11 cellular contexts compared by ENCODE assay signal in genomic region chr7:2613113-2613925, GRCh38. TPM values are rescaled to one million over a fixed set of nuclear protein-coding genes. Genes with fewer than 3 reads are reported as not detected.
DNase-seq lines count a peak whose midpoint lies in the region; ATAC-seq and TF ChIP-seq lines count a peak whose summit lies in the region.
"Had no signal": no experiment of that assay in that cellular context is flagged by ENCODE, and none has a peak within 500 bp of the region (broad histone marks: within the 10 kb centered on the region; RNA-seq: fewer than 3 reads in every experiment).

No MANE protein-coding gene starts in this region.

- H3K4ac ChIP-seq in H9 (ENCODE audit: low read depth, low read length): no peak overlapping the region

- no peak overlapping the region for H3K14ac ChIP-seq in H9 (ENCODE audit: insufficient read depth, low read length)

- no peaks in the 10 kb centered on the region for H3K79me1 ChIP-seq in H9 (ENCODE audit: insufficient read depth, low read depth, low read length, poor library complexity, severe bottlenecking)

- H3K36me3 Mint-ChIP-seq in H9 (ENCODE audit: insufficient read depth in 1 of 3, low read depth in 3 of 3) (no peaks in the 10 kb centered on the region; a peak in 1 of 7 replicates), HFFc6 (ENCODE audit: low read depth) (no peaks in the 10 kb centered on the region)
- no peaks in the 10 kb centered on the region for H3K36me3 Mint-ChIP-seq in stimulated activated effector memory CD8-positive, alpha-beta T cell treated with anti-CD3 and anti-CD28 coated beads, Interleukin-12 subunit alpha, Interleukin-12 subunit beta, amount 100 ng/mL, for 72 hours
- H3K36me3 Mint-ChIP-seq: natural killer cell had no signal

- intact Hi-C loops in heart left ventricle (cut with DNase I): loop anchor here in 1 of 10 donors (5.0 kb wide), 1 partner anchor 44 kb away; no protein-coding TSS in a partner anchor

- H4K20me1 ChIP-seq in H9 (ENCODE audit: control insufficient read depth, insufficient read depth, insufficient read length) (no peaks in the 10 kb centered on the region), OCI-LY1 (ENCODE audit: insufficient read depth, low read length) (no peaks in the 10 kb centered on the region)

- H3K18ac ChIP-seq in H9 (ENCODE audit: insufficient read length, low read depth, low read length): no peak overlapping the region

- H3K9me2 ChIP-seq in OCI-LY1 (ENCODE audit: low read depth, low read length): no peaks in the 10 kb centered on the region

- H3K4me3 Mint-ChIP-seq in H9 (no peak overlapping the region), HFFc6 (no peak overlapping the region)
- no peak overlapping the region for H3K4me3 Mint-ChIP-seq in stimulated activated effector memory CD8-positive, alpha-beta T cell treated with anti-CD3 and anti-CD28 coated beads, Interleukin-12 subunit alpha, Interleukin-12 subunit beta, amount 100 ng/mL, for 72 hours
- H3K4me3 Mint-ChIP-seq: activated T-cell treated with anti-CD3 and anti-CD28 coated beads, Interleukin-2, amount 50 U/mL, for 4 hours; natural killer cell had no signal

- H3K79me2 ChIP-seq in H9 (ENCODE audit: insufficient read depth, low read length): no peaks in the 10 kb centered on the region
- no peaks in the 10 kb centered on the region for H3K79me2 ChIP-seq in OCI-LY1 (ENCODE audit: insufficient read depth, low read length)

- no peak overlapping the region for H3K23ac ChIP-seq in H9 (ENCODE audit: insufficient read length, low read depth, low read length)

- H3K4me1 Mint-ChIP-seq in H9 (peaks cover 33 to 41% of the 10 kb centered on the region in 2 experiments), HFFc6 (ENCODE audit: low read depth) (peaks cover 12% of the 10 kb centered on the region; the same call in 1 of the 2 replicates)
- H3K4me1 Mint-ChIP-seq in stimulated activated effector memory CD8-positive, alpha-beta T cell treated with anti-CD3 and anti-CD28 coated beads, Interleukin-12 subunit alpha, Interleukin-12 subunit beta, amount 100 ng/mL, for 72 hours: peaks cover 7% of the 10 kb centered on the region

- H2BK12ac ChIP-seq in H9 (ENCODE audit: insufficient read length, low read depth, low read length): no peak overlapping the region

- in situ Hi-C loops in G401 (cut with HindIII; ENCODE audit: low sequenced_read_pairs) (no loop called here), HAP-1 (cut with MboI; ENCODE audit: low sequenced_read_pairs) (no loop called here)

- no peak overlapping the region for H3K9ac ChIP-seq in H9 (ENCODE audit: extremely low read depth, insufficient read length, low read length)
- H3K9ac ChIP-seq in OCI-LY1 (ENCODE audit: low read length): peak overlapping the region; percentile 49; the same call in 1 of the 2 replicates

- H4K91ac ChIP-seq in H9 (ENCODE audit: insufficient read length, low read depth, low read length): no peak overlapping the region

- ATAC-seq in heart left ventricle: peak in 3 of 4 donors; percentile 7 to 31 (median 25)
- ATAC-seq in stimulated activated effector memory CD8-positive, alpha-beta T cell treated with anti-CD3 and anti-CD28 coated beads, Interleukin-12 subunit alpha, Interleukin-12 subunit beta, amount 100 ng/mL, for 72 hours: no peak
- ATAC-seq: activated T-cell treated with anti-CD3 and anti-CD28 coated beads, Interleukin-2, amount 50 U/mL, for 4 hours; natural killer cell had no signal

- H3K27me3 Mint-ChIP-seq in H9 (ENCODE audit: low read depth): peaks cover 3% of the 10 kb centered on the region; the same call in 1 of the 2 replicates
- peaks cover 7% of the 10 kb centered on the region for H3K27me3 Mint-ChIP-seq in HFFc6 (ENCODE audit: insufficient read depth)
- H3K27me3 Mint-ChIP-seq: activated B cell treated with CpG ODN at 0.5 μM for 24 hours had no signal

- H3K27ac Mint-ChIP-seq in H9: peak overlapping the region in 2 of 3 experiments; percentile 74 to 84; a peak in 5 of 7 replicates
- peak overlapping the region; percentile 63 for H3K27ac Mint-ChIP-seq in stimulated activated effector memory CD8-positive, alpha-beta T cell treated with anti-CD3 and anti-CD28 coated beads, Interleukin-12 subunit alpha, Interleukin-12 subunit beta, amount 100 ng/mL, for 72 hours
- H3K27ac Mint-ChIP-seq in HFFc6: no peak overlapping the region
- H3K27ac Mint-ChIP-seq: activated B cell treated with CpG ODN at 0.5 μM for 24 hours, natural killer cell had no signal

- WGBS in H9 (ENCODE audit: extremely low coverage, insufficient read length, low lambda C conversion rate): no CpG with 5 or more reads among the region's 19 CpGs
- WGBS in heart left ventricle, 4 donors: 57 to 72% (median 69%) methylated on average over 15 to 19 of the region's 19 CpGs

- no peak for TF ChIP-seq POLR2A in heart left ventricle (IDR thresholded peaks at IDR 0.05)

- H2BK15ac ChIP-seq in H9 (ENCODE audit: low read depth, low read length): no peak overlapping the region

- H2BK5ac ChIP-seq in H9 (ENCODE audit: insufficient read length, low read length): no peak overlapping the region

- no peak overlapping the region for H3K56ac ChIP-seq in H9 (ENCODE audit: insufficient read length, low read depth, low read length)

- no peak overlapping the region for H2BK120ac ChIP-seq in H9 (ENCODE audit: low read depth, low read length, poor library complexity, severe bottlenecking)

- H2AK5ac ChIP-seq in H9 (ENCODE audit: insufficient read length, low read length): no peak overlapping the region

- no peak overlapping the region for H4K5ac ChIP-seq in H9 (ENCODE audit: insufficient read length, low read depth, low read length)

- no peak overlapping the region for H3K4me2 ChIP-seq in H9 (ENCODE audit: insufficient read depth, insufficient read length, low read length)
- H3K4me2 ChIP-seq in OCI-LY1 (ENCODE audit: low read length): peak overlapping the region; percentile 56

- H3K23me2 ChIP-seq in H9 (ENCODE audit: insufficient read length, low read depth, low read length, poor library complexity, severe bottlenecking): no peaks in the 10 kb centered on the region

- H3K4me3 ChIP-seq in OCI-LY1 (ENCODE audit: low read depth, low read length, poor library complexity, severe bottlenecking): peak overlapping the region; percentile 18
- H3K4me3 ChIP-seq in heart left ventricle: no peak overlapping the region
- H3K4me3 ChIP-seq in HAP-1: no peak overlapping the region

- H3T11ph ChIP-seq in H9 (ENCODE audit: low read length): no peak overlapping the region

- DNase-seq in H9 (peak; percentile 63), heart left ventricle (no peak), G401 (ENCODE audit: low spot score) (no peak), HFFc6 (no peak), HAP-1 (ENCODE audit: low spot score in 2 of 2) (no peak), amniotic stem cell (lab: John Stamatoyannopoulos, UW) (no peak)
- DNase-seq in stimulated activated effector memory CD8-positive, alpha-beta T cell treated with anti-CD3 and anti-CD28 coated beads, Interleukin-12 subunit alpha, Interleukin-12 subunit beta, amount 100 ng/mL, for 72 hours (ENCODE audit: low spot score in 2 of 2): no peak
- DNase-seq: activated B cell treated with CpG ODN at 0.5 μM for 24 hours; activated T-cell treated with anti-CD3 and anti-CD28 coated beads, Interleukin-2, amount 50 U/mL, for 4 hours; natural killer cell had no signal

- H2AFZ ChIP-seq in H9 (ENCODE audit: low read length) (no peak overlapping the region), OCI-LY1 (ENCODE audit: low read length) (no peak overlapping the region)

- peaks cover 6% of the 10 kb centered on the region; the same call in 1 of the 2 replicates for H3F3A ChIP-seq in OCI-LY1 (ENCODE audit: insufficient read depth, low read length)

- TF ChIP-seq CTCF in H9 (conservative IDR thresholded peaks at IDR 0.05) (no peak), OCI-LY1 (IDR thresholded peaks at IDR 0.05; ENCODE audit: low read length) (no peak), heart left ventricle (IDR thresholded peaks at IDR 0.05) (no peak), HFFc6 (IDR thresholded peaks at IDR 0.05) (no peak)

- no peak overlapping the region for H2BK20ac ChIP-seq in H9 (ENCODE audit: low read depth, low read length, poor library complexity, severe bottlenecking)

- H3K9me3 Mint-ChIP-seq in H9 (no peaks in the 10 kb centered on the region; a peak in 2 of 5 replicates), HFFc6 (no peaks in the 10 kb centered on the region)
- no peaks in the 10 kb centered on the region for H3K9me3 Mint-ChIP-seq in stimulated activated effector memory CD8-positive, alpha-beta T cell treated with anti-CD3 and anti-CD28 coated beads, Interleukin-12 subunit alpha, Interleukin-12 subunit beta, amount 100 ng/mL, for 72 hours
- H3K9me3 Mint-ChIP-seq: activated B cell treated with CpG ODN at 0.5 μM for 24 hours; activated T-cell treated with anti-CD3 and anti-CD28 coated beads, Interleukin-2, amount 50 U/mL, for 4 hours; natural killer cell had no signal

- H3K27ac ChIP-seq in H9 (ENCODE audit: insufficient read length, low read depth, low read length) (no peak overlapping the region), OCI-LY1 (ENCODE audit: low read depth, low read length, poor library complexity, severe bottlenecking) (peak overlapping the region; percentile 91), heart left ventricle (peak overlapping the region; percentile 11 to 92 (median 78))

- H3K4me1 ChIP-seq in H9 (ENCODE audit: insufficient read depth, low read length): peaks cover 9% of the 10 kb centered on the region; the same call in 1 of the 2 replicates
- peaks cover 46% of the 10 kb centered on the region for H3K4me1 ChIP-seq in OCI-LY1 (ENCODE audit: insufficient read depth, low read length, severe bottlenecking)
- peaks cover 0 to 58% (median 37%) of the 10 kb centered on the region in 12 donors for H3K4me1 ChIP-seq in heart left ventricle
- H3K4me1 ChIP-seq in HAP-1: peaks cover 4% of the 10 kb centered on the region; the same call in 1 of the 2 replicates

- no peaks in the 10 kb centered on the region for H3K9me3 ChIP-seq in H9 (ENCODE audit: control insufficient read depth, low read depth, low read length)
- H3K9me3 ChIP-seq in OCI-LY1 (ENCODE audit: low read length): no peaks in the 10 kb centered on the region
- H3K9me3 ChIP-seq in heart left ventricle: no peaks in the 10 kb centered on the region
- H3K9me3 ChIP-seq in HAP-1: no peaks in the 10 kb centered on the region

- no peaks in the 10 kb centered on the region for H3K36me3 ChIP-seq in OCI-LY1 (ENCODE audit: insufficient read depth, low read length)
- peaks cover 0 to 3% (median 0%) of the 10 kb centered on the region in 9 donors for H3K36me3 ChIP-seq in heart left ventricle
- no peaks in the 10 kb centered on the region for H3K36me3 ChIP-seq in HAP-1 (replicated peaks)

- H3K27me3 ChIP-seq in H9 (ENCODE audit: insufficient read depth, low read length) (no peaks in the 10 kb centered on the region), OCI-LY1 (ENCODE audit: insufficient read depth, low read length) (no peaks in the 10 kb centered on the region), heart left ventricle (no peaks in the 10 kb centered on the region), HAP-1 (ENCODE audit: low read depth) (no peaks in the 10 kb centered on the region)

- H4K8ac ChIP-seq in H9 (replicated peaks; ENCODE audit: insufficient read length, low read depth, low read length): no peak overlapping the region

RNA-seq across cellular contexts. Expression of gene TTYH3, which starts 18.5 kb away (rescaled TPM):
- total RNA-seq in H9 (2021): 122 TPM in 2 replicates
- total RNA-seq in heart left ventricle: 100 to 1,000 TPM in 1 of 9 donors, 10 to 100 TPM in 7, 1 to 10 TPM in 1; 8.5 to 104 (median 12.8) TPM
- polyA plus RNA-seq in heart left ventricle: 10 to 100 TPM in 1 of 2 donors, 1 to 10 TPM in 1; 5.7 to 14.8 TPM
- 17.7 and 18.7 TPM in 2 replicates for total RNA-seq in G401 (2014; rRNA removed; shearing (Covaris generic))
- 100 to 1,000 TPM; 117 to 147 (median 123) TPM for total RNA-seq in HFFc6 (2021; fragmentation: NEBNext Ultra II Directional; extraction: Animal tissue kit (Norgen Biotek cat#: 25700))

RNA-seq across cellular contexts. Expression of gene IQCE, which starts 54.5 kb away (rescaled TPM):
- total RNA-seq in H9 (2021): 6.7 and 7.0 TPM in 2 replicates
- 10 to 100 TPM in 5 of 9 donors, 1 to 10 TPM in 4; 8.0 to 14.1 (median 10.3) TPM for total RNA-seq in heart left ventricle
- polyA plus RNA-seq in heart left ventricle: 10 to 100 TPM in 1 of 2 donors, 1 to 10 TPM in 1; 5.0 to 10.8 TPM
- 21.6 and 32.9 TPM in 2 replicates for total RNA-seq in G401 (2014; rRNA removed; shearing (Covaris generic))
- total RNA-seq in HFFc6 (2021; fragmentation: NEBNext Ultra II Directional; extraction: Animal tissue kit (Norgen Biotek cat#: 25700)): 10 to 100 TPM; 14.9 to 18.1 (median 17.0) TPM

RNA-seq across cellular contexts. Expression of gene BRAT1, which starts 58.0 kb away (rescaled TPM):
- 41.2 and 42.6 TPM in 2 replicates for total RNA-seq in H9 (2021)
- 10 to 100 TPM; 10.9 to 27.8 (median 14.9) TPM for total RNA-seq in heart left ventricle
- 10 to 100 TPM; 13.8 to 17.8 TPM for polyA plus RNA-seq in heart left ventricle
- 87.3 and 104 TPM in 2 replicates for total RNA-seq in G401 (2014; rRNA removed; shearing (Covaris generic))
- 10 to 100 TPM; 21.3 to 26.0 (median 23.3) TPM for total RNA-seq in HFFc6 (2021; fragmentation: NEBNext Ultra II Directional; extraction: Animal tissue kit (Norgen Biotek cat#: 25700))
